ENCODE assay signal across 9 cellular contexts in the genomic region with DNA sequence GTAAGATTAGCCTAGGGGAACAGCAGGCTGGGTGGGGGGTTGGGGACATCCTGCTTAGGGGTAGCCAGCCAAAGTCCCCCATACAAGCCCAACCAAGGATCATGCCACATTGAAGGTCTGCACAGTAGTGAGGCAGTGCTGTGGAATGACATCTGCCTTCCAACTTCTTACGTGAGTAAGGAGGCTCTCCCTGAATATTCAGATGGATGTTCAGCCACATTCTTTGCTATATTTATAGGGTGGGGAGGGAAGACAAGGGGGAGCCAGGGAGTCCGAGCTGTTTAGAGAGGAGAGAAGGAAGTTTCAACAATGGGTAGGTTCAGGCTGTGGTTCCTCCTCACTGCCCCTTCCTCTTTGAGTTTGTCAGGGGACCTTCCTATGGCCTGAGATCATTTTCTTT. TPM values are rescaled to one million over a fixed set of nuclear protein-coding genes. Genes with fewer than 3 reads are reported as not detected.
DNase-seq lines count a peak whose midpoint lies in the region; ATAC-seq and TF ChIP-seq lines count a peak whose summit lies in the region.
"Had no signal": no experiment of that assay in that cellular context is flagged by ENCODE, and none has a peak within 500 bp of the region (broad histone marks: within the 10 kb centered on the region; RNA-seq: fewer than 3 reads in every experiment).

No MANE protein-coding gene starts in this region.

- H3K9me3 Mint-ChIP-seq in effector memory CD8-positive, alpha-beta T cell, result no peaks in the 10 kb centered on the region

- H3K27ac ChIP-seq in osteoblast (ENCODE audit: low read depth, low read length), result peak overlapping the region; percentile 81
- H3K27ac ChIP-seq: cardiac muscle cell had no signal

- H3K79me2 ChIP-seq in osteoblast (ENCODE audit: insufficient read depth, low read length), result peaks cover 95% of the 10 kb centered on the region

- no peaks in the 10 kb centered on the region for H3K27me3 ChIP-seq in osteoblast (ENCODE audit: insufficient read depth, low read length)
- H3K27me3 ChIP-seq: cardiac muscle cell had no signal

- no peak for ATAC-seq in effector memory CD8-positive, alpha-beta T cell (replicated peaks)
- ATAC-seq in GM18907 (IDR thresholded peaks at IDR 0.05; ENCODE audit: unreplicated experiment) (no peak), HG03175 (IDR thresholded peaks at IDR 0.05; ENCODE audit: unreplicated experiment) (no peak)

- no peaks in the 10 kb centered on the region for H3K9me3 ChIP-seq in osteoblast (ENCODE audit: low read depth, low read length)

- H3K4me2 ChIP-seq in osteoblast (ENCODE audit: insufficient read depth, low read length), result peak overlapping the region; percentile 53

- H3K4me3 ChIP-seq in osteoblast (ENCODE audit: insufficient read depth, low read length), result no peak overlapping the region
- H3K4me3 ChIP-seq: cardiac muscle cell had no signal

- peaks cover 48 to 68% of the 10 kb centered on the region in 2 donors for H3K4me1 Mint-ChIP-seq in effector memory CD8-positive, alpha-beta T cell (ENCODE audit: low read depth in 2 of 2)

- no peak for TF ChIP-seq CTCF in osteoblast (IDR thresholded peaks at IDR 0.05; ENCODE audit: extremely low read depth, low read depth, low read length)

- no peak overlapping the region for H2AFZ ChIP-seq in osteoblast (ENCODE audit: low read length)

- peak overlapping the region; percentile 87 to 90 for H3K27ac Mint-ChIP-seq in effector memory CD8-positive, alpha-beta T cell

- peaks cover 51% of the 10 kb centered on the region for H3K36me3 Mint-ChIP-seq in effector memory CD8-positive, alpha-beta T cell (ENCODE audit: insufficient read depth)

- H3K36me3 ChIP-seq in osteoblast (ENCODE audit: insufficient read depth, low read length), result peaks cover 6% of the 10 kb centered on the region
- H3K36me3 ChIP-seq: cardiac muscle cell had no signal

- H4K20me1 ChIP-seq in osteoblast (ENCODE audit: insufficient read depth, low read length), result peaks cover 33% of the 10 kb centered on the region

- peak overlapping the region; percentile 76 to 78 for H3K4me3 Mint-ChIP-seq in effector memory CD8-positive, alpha-beta T cell

- DNase-seq in EL (peak; percentile 82), NCI-H82 treated with DMSO at 0.1 percent for 48 hours (lab: John Stamatoyannopoulos, UW; ENCODE audit: unreplicated experiment) (peak; percentile 79), osteoblast (ENCODE audit: insufficient read length, low spot score, missing footprints) (no peak), DMS 273 treated with DMSO at 0.1 percent for 48 hours (lab: John Stamatoyannopoulos, UW) (no peak), AG08396 (ENCODE audit: low spot score) (no peak)
- no peak for DNase-seq in effector memory CD8-positive, alpha-beta T cell

- peaks cover 41% of the 10 kb centered on the region for H3K4me1 ChIP-seq in osteoblast (ENCODE audit: insufficient read depth, low read length)

- H3K27me3 Mint-ChIP-seq in effector memory CD8-positive, alpha-beta T cell, result no peaks in the 10 kb centered on the region

RNA-seq across cellular contexts. Expression of a gene that starts 29.7 kb away (rescaled TPM):
- 236 and 249 TPM in 2 replicates for total RNA-seq in osteoblast

Comparison
In these comparisons a context has a peak if more than half of its experiments do, and no peak if none do; other contexts are left out.
1. DNase-seq: peak in EL (single experiment) and NCI-H82 treated with DMSO at 0.1 percent for 48 hours (single experiment); none in effector memory CD8-positive, alpha-beta T cell (0 of 3), osteoblast (single experiment), DMS 273 treated with DMSO at 0.1 percent for 48 hours (single experiment) and AG08396 (single experiment).